Comparison of ENCODE assay signal across 1 cellular context in the genomic region with DNA sequence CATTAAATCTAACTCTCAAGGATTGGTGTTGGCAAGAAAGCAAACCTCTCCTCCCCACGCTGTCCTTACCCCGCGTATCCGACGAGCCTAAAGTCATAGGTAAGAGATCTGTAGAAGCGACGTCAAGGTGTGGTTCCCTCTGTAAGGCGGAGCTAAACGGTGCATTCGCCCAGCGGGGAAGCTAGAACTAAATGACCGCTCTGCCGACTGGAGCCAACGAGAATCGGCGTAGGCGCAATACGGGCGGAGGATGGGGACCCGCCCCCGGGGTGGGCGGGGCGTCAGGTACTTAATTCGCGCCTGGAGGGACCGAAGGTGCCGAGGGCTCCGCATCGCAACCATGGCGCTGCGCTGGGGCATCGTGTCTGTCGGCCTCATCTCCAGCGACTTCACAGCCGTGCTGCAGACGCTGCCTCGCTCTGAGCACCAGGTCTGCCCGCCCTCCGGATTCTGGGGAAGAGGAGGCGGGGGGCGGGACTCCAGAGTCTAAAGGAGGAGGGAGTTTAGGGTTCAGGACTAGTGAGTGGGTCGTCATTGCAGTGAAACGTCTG.
TF ChIP-seq lines count a peak whose summit lies in the region.

TSS of gene DHDH (plus strand) at position 318 of the 551 bp plus-strand sequence. CDS start at position 341, 23 bp downstream.

TF ChIP-seq in HCT116, 20 proteins besides CTCF, POLR2A, EP300 and RAD21 (continued from another document):
- TF ChIP-seq, protein P1, sequence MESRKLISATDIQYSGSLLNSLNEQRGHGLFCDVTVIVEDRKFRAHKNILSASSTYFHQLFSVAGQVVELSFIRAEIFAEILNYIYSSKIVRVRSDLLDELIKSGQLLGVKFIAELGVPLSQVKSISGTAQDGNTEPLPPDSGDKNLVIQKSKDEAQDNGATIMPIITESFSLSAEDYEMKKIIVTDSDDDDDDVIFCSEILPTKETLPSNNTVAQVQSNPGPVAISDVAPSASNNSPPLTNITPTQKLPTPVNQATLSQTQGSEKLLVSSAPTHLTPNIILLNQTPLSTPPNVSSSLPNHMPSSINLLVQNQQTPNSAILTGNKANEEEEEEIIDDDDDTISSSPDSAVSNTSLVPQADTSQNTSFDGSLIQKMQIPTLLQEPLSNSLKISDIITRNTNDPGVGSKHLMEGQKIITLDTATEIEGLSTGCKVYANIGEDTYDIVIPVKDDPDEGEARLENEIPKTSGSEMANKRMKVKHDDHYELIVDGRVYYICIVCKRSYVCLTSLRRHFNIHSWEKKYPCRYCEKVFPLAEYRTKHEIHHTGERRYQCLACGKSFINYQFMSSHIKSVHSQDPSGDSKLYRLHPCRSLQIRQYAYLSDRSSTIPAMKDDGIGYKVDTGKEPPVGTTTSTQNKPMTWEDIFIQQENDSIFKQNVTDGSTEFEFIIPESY (IDR thresholded peaks at IDR 0.05; ENCODE audit: extremely low read depth, insufficient replicate concordance, low read length), result peak; percentile 22
- TF ChIP-seq MAX (IDR thresholded peaks at IDR 0.05) (peak; percentile 23; the same call in 1 of the 2 replicates), SP1 (IDR thresholded peaks at IDR 0.05; ENCODE audit: low read depth) (peak; percentile 55), CEBPB (IDR thresholded peaks at IDR 0.05; ENCODE audit: low read depth) (no peak), TCF7L2 (IDR thresholded peaks at IDR 0.05; ENCODE audit: borderline replicate concordance, extremely low read depth, insufficient read depth, insufficient read length) (peak; percentile 59), POLR2AphosphoS5 (IDR thresholded peaks at IDR 0.05; ENCODE audit: low read depth, low read length) (peak; percentile 96), FOSL1 (IDR thresholded peaks at IDR 0.05; ENCODE audit: low read depth) (no peak), ZFX (IDR thresholded peaks at IDR 0.05) (no peak), CBX3 (IDR thresholded peaks at IDR 0.05; ENCODE audit: low read depth) (no peak)
